9 cellular contexts compared by ENCODE assay signal in the genomic region with DNA sequence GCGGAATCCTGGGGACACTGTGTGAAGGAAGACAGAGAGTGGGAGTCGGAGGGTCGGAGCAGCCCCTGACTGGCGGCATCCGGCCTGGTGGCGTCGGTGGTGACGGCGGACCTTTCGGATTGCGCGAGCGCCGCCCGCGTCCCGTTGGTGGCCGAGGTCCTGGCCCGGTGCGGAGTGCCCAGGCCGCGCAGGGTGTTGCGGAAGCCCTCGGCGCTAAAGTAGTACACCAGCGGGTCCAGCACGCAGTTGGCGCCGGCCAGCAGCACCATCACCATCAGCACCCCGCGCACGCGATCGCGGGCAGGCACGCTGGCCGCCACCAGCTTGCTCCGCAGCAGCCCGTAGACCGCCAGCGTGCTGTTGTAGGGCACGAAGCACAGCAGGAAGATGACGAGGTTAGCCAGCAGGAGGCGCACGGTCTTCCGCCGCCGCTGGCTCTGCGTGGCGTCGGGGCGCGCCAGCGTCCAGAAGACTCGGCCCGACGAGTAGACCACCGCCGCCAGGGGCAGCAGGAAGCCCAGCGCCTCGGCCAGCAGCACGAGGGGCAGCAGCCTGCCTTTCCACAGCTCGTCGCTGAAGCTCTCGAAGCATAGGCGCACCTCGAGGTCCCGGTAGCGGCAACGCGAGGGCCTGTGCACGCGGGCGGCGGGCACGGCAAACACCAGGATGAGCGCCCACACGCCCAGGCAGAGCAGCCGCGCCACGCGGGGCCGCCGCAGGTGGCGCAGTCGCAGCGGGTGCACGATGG. TPM values are rescaled to one million over a fixed set of nuclear protein-coding genes. Genes with fewer than 3 reads are reported as not detected.
DNase-seq lines count a peak whose midpoint lies in the region; ATAC-seq and TF ChIP-seq lines count a peak whose summit lies in the region.
"Had no signal": no experiment of that assay in that cellular context is flagged by ENCODE, and none has a peak within 500 bp of the region (broad histone marks: within the 10 kb centered on the region; RNA-seq: fewer than 3 reads in every experiment).

No MANE protein-coding gene starts in this region.

- H3K27me3 Mint-ChIP-seq in natural killer cell (ENCODE audit: low read depth in 2 of 2) = no peaks in the 10 kb centered on the region

- peak; percentile 43 for TF ChIP-seq CTCF in AG09309 (IDR thresholded peaks at IDR 0.05; ENCODE audit: control insufficient read depth, insufficient read depth, low read depth, low read length, missing control alignments)
- TF ChIP-seq CTCF in epithelial cell of proximal tubule (conservative IDR thresholded peaks at IDR 0.05; ENCODE audit: low read depth, low read length) = peak; percentile 57
- peak; percentile 66 for TF ChIP-seq CTCF in natural killer cell (IDR thresholded peaks at IDR 0.05)

- H3K27ac ChIP-seq in SJCRH30 = no peak overlapping the region

- H3K27ac Mint-ChIP-seq in natural killer cell = peak overlapping the region; percentile 47 to 48

- peak; percentile 73 to 78 (median 74) for ATAC-seq in natural killer cell
- ATAC-seq in GM21717 (IDR thresholded peaks at IDR 0.05; ENCODE audit: unreplicated experiment) = no peak
- ATAC-seq: Panc1 had no signal

- H3K4me1 ChIP-seq in SJCRH30 = no peaks in the 10 kb centered on the region

- no peak for DNase-seq in AG09309 (ENCODE audit: low read depth)
- peak; percentile 47 for DNase-seq in activated CD4-positive, alpha-beta T cell treated with anti-CD3 and anti-CD28 coated beads, Interleukin-2, amount 50 U/mL, for 1 hour
- no peak for DNase-seq in epithelial cell of proximal tubule (ENCODE audit: low read depth)
- DNase-seq in natural killer cell = no peak
- DNase-seq in globus pallidus (ENCODE audit: low spot score) = no peak
- no peak for DNase-seq in SJCRH30
- DNase-seq in hepatic stellate cell (ENCODE audit: low spot score) = no peak

- peaks cover 6 to 31% of the 10 kb centered on the region in 2 donors for H3K4me1 Mint-ChIP-seq in natural killer cell

- H3K36me3 Mint-ChIP-seq in natural killer cell = peaks cover 7% of the 10 kb centered on the region

- no peak overlapping the region for H3K4me3 ChIP-seq in AG09309 (ENCODE audit: control insufficient read depth, low read depth, low read length)
- H3K4me3 ChIP-seq in epithelial cell of proximal tubule (ENCODE audit: low read depth, low read length) = peak overlapping the region; percentile 24
- no peak overlapping the region for H3K4me3 ChIP-seq in SJCRH30

- no peaks in the 10 kb centered on the region for H3K9me3 ChIP-seq in SJCRH30 (replicated peaks)

- peak overlapping the region; percentile 47 for H3K4me3 Mint-ChIP-seq in natural killer cell

- no peaks in the 10 kb centered on the region for H3K9me3 Mint-ChIP-seq in natural killer cell

- intact Hi-C loops in natural killer cell (cut with micrococcal nuclease) = no loop called here

- H3K27me3 ChIP-seq in SJCRH30 = no peaks in the 10 kb centered on the region

- H3K36me3 ChIP-seq in SJCRH30 = no peaks in the 10 kb centered on the region

RNA-seq across cellular contexts. Expression of gene CHD4, which starts 13.1 kb away (rescaled TPM):
- total RNA-seq in epithelial cell of proximal tubule (242 and 346 TPM in 2 replicates), natural killer cell (100 to 1,000 TPM; 568 to 795 (median 658) TPM)
- total RNA-seq in SJCRH30 (2014; rRNA removed; shearing (Covaris generic)) = 300 and 311 TPM in 2 replicates

RNA-seq across cellular contexts. Expression of gene LPAR5, which starts 15.4 kb away (rescaled TPM):
- total RNA-seq in epithelial cell of proximal tubule (0.81 and 0.94 TPM in 2 replicates), natural killer cell (10 to 100 TPM in 2 of 3 donors, 1 to 10 TPM in 1; 10.0 to 27.8 (median 17.3) TPM)
- not detected in 2 replicates for total RNA-seq in SJCRH30 (2014; rRNA removed; shearing (Covaris generic))

RNA-seq across cellular contexts. Expression of gene ACRBP, which starts 26.9 kb away (rescaled TPM):
- total RNA-seq in epithelial cell of proximal tubule (0.58 TPM in 1 of 2 replicates, not detected in the other), natural killer cell (10 to 100 TPM in 1 of 3 donors, 1 to 10 TPM in 2; 2.1 to 12.2 (median 4.7) TPM)
- 0.28 TPM in 1 of 2 replicates, not detected in the other for total RNA-seq in SJCRH30 (2014; rRNA removed; shearing (Covaris generic))

RNA-seq across cellular contexts. Expression of gene ING4, which starts 42.6 kb away (rescaled TPM):
- total RNA-seq in epithelial cell of proximal tubule (18.4 and 60.0 TPM in 2 replicates), natural killer cell (10 to 100 TPM; 29.9 to 40.9 (median 30.2) TPM)
- total RNA-seq in SJCRH30 (2014; rRNA removed; shearing (Covaris generic)) = 25.1 and 28.7 TPM in 2 replicates

RNA-seq across cellular contexts. Expression of gene NOP2, which starts 52.2 kb away (rescaled TPM):
- 43.2 and 66.0 TPM in 2 replicates for total RNA-seq in epithelial cell of proximal tubule
- 100 to 1,000 TPM in 1 of 3 donors, 10 to 100 TPM in 2; 85.2 to 105 (median 89.1) TPM for total RNA-seq in natural killer cell
- total RNA-seq in SJCRH30 (2014; rRNA removed; shearing (Covaris generic)) = 63.8 and 67.7 TPM in 2 replicates
